ENCODE assay signal across 1 cellular context in the genomic region with DNA sequence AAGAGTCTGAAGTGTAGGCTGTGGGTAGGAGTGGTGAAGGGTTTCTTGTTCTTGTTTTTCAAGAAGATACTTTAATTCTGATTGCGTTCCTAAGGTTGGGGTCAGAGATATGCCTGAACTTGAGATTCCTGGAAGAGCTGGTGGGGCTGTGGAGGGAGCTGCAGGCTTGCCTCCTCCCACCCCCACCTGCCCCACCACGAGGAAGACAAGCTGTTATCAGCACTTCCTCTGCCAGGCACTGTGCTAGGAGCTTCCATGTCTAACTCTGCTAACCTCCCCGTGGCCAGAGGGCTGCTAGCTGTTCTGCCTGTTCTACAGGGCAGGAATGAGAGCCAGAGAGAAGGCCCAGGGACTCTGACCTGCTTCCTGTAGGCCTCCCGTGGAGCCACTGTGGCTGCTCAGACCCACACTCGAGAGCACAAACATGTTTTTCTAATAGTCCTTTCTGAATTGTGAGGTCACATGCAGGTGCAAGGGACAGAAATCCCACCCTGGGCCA.
TF ChIP-seq lines count a peak whose summit lies in the region.

No MANE protein-coding gene starts in this region.

TF ChIP-seq in K562, 482 proteins besides CTCF, POLR2A, EP300 and RAD21:
- TF ChIP-seq ARID1B (IDR thresholded peaks at IDR 0.05): 0 out of 2 replicates have a peak, but pooled peaks have one; percentile 7
- TF ChIP-seq DIDO1 (tag; IDR thresholded peaks at IDR 0.05; ENCODE audit: low read depth): no peak
